In genomic region chrY:19321701-19322100, GRCh38 we compare ENCODE assay signal across 20 cellular contexts.
"Had no signal": no experiment of that assay in that cellular context is flagged by ENCODE, and none has a peak within 500 bp of the region (broad histone marks: within the 10 kb centered on the region; RNA-seq: fewer than 3 reads in every experiment).

No MANE protein-coding gene starts in this region.

- H3K27me3 ChIP-seq: SJCRH30 had no signal

- H3K27ac ChIP-seq: HL-60, SJCRH30 had no signal

- ATAC-seq: SK-N-SH treated with all-trans-retinoic acid at 6 μM for 48 hours had no signal

- H3K4me1 ChIP-seq: SJCRH30 had no signal

- DNase-seq: KBM-7, NCI-H1092, NCI-H1105 treated with DMSO at 0.1 percent for 48 hours, NCI-H1417 treated with DMSO at 0.1 percent for 48 hours, NCI-H146, NCI-H1694 treated with DMSO at 0.1 percent for 48 hours, NCI-H1930, NCI-H2081, NCI-H2107, NCI-H2227 treated with DMSO at 0.1 percent for 48 hours, NCI-H446, NCI-H510A, NCI-H524 treated with DMSO at 0.1 percent for 48 hours, NCI-H69, NCI-H774, RPMI8226, SHP77, SJCRH30 had no signal

- H3K4me3 ChIP-seq: SJCRH30 had no signal

- H3K36me3 ChIP-seq: SJCRH30 had no signal

- H3K9me3 ChIP-seq: SJCRH30 had no signal
